In genomic region chr5:174195517-174195916, GRCh38 we compare ENCODE assay signal across 3 cellular contexts.
A peak's percentile ranks its signal among the peaks of the same experiment; 100 is the strongest.
TF ChIP-seq lines count a peak whose summit lies in the region.

No MANE protein-coding gene starts in this region.

TF ChIP-seq in HCT116, 20 proteins besides CTCF, POLR2A, EP300 and RAD21:
- no peak for TF ChIP-seq REST (IDR thresholded peaks at IDR 0.05; ENCODE audit: low read depth)
- TF ChIP-seq JUND (IDR thresholded peaks at IDR 0.05): no peak
- TF ChIP-seq CBX3 (IDR thresholded peaks at IDR 0.05; ENCODE audit: low read depth): no peak
- no peak for TF ChIP-seq SIN3A (IDR thresholded peaks at IDR 0.05; ENCODE audit: low read depth)
- TF ChIP-seq POLR2AphosphoS5 (IDR thresholded peaks at IDR 0.05; ENCODE audit: low read depth, low read length): no peak
- TF ChIP-seq TCF7L2 (IDR thresholded peaks at IDR 0.05; ENCODE audit: borderline replicate concordance, extremely low read depth, insufficient read depth, insufficient read length): no peak
- no peak for TF ChIP-seq FOSL1 (IDR thresholded peaks at IDR 0.05; ENCODE audit: low read depth)
- no peak for TF ChIP-seq EZH2phosphoT487 (IDR thresholded peaks at IDR 0.05; ENCODE audit: borderline replicate concordance)
- TF ChIP-seq, protein P1, sequence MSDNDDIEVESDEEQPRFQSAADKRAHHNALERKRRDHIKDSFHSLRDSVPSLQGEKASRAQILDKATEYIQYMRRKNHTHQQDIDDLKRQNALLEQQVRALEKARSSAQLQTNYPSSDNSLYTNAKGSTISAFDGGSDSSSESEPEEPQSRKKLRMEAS (IDR thresholded peaks at IDR 0.05): no peak
- TF ChIP-seq YY1 (IDR thresholded peaks at IDR 0.05; ENCODE audit: extremely low read depth, insufficient replicate concordance, low read depth, low read length): no peak
- TF ChIP-seq SRF (IDR thresholded peaks at IDR 0.05; ENCODE audit: low read depth): no peak
- TF ChIP-seq EZH2 (IDR thresholded peaks at IDR 0.05): no peak
- TF ChIP-seq SP1 (IDR thresholded peaks at IDR 0.05; ENCODE audit: low read depth): no peak
- no peak for TF ChIP-seq ELF1 (IDR thresholded peaks at IDR 0.05; ENCODE audit: borderline replicate concordance, low read depth)
- TF ChIP-seq CEBPB (IDR thresholded peaks at IDR 0.05; ENCODE audit: low read depth): no peak

TF ChIP-seq in H1, 55 proteins besides CTCF, POLR2A, EP300 and RAD21:
- TF ChIP-seq TEAD4 (IDR thresholded peaks at IDR 0.05; ENCODE audit: low read depth, low read length) (0 out of 2 replicates have a peak, but pooled peaks have one; percentile 31), SUZ12 (IDR thresholded peaks at IDR 0.05; ENCODE audit: low read length) (no peak)

TF ChIP-seq in neural cell, 6 proteins besides CTCF, POLR2A, EP300 and RAD21:
- TF ChIP-seq MXI1 (conservative IDR thresholded peaks at IDR 0.05; ENCODE audit: poor library complexity, severe bottlenecking) (no peak), TAF1 (IDR thresholded peaks at IDR 0.05; ENCODE audit: low read depth) (no peak), POLR2AphosphoS5 (IDR thresholded peaks at IDR 0.05) (no peak), SMC3 (conservative IDR thresholded peaks at IDR 0.05; ENCODE audit: poor library complexity) (no peak), EZH2 (IDR thresholded peaks at IDR 0.05; ENCODE audit: borderline replicate concordance, insufficient read depth, low read length, poor library complexity, severe bottlenecking) (no peak)
